Comparison of ENCODE assay signal across 33 cellular contexts in genomic region chr12:54868690-54869089, GRCh38.
"Had no signal": no experiment of that assay in that cellular context is flagged by ENCODE, and none has a peak within 500 bp of the region (broad histone marks: within the 10 kb centered on the region; RNA-seq: fewer than 3 reads in every experiment).

No MANE protein-coding gene starts in this region.

- DNase-seq: Karpas-422, Kasumi-1, MG63, MM.1S, MV-4-11, NCI-H1048, NCI-H1092, NCI-H1092 treated with DMSO at 0.1 percent for 48 hours, NCI-H1105, NCI-H1105 treated with DMSO at 0.1 percent for 48 hours, NCI-H1417, NCI-H1417 treated with DMSO at 0.1 percent for 48 hours, NCI-H1436, NCI-H1436 treated with DMSO at 0.1 percent for 48 hours, NCI-H146, NCI-H1694, NCI-H1694 treated with DMSO at 0.1 percent for 48 hours, NCI-H187, NCI-H187 treated with DMSO at 0.1 percent for 48 hours, NCI-H1930, NCI-H2029, NCI-H2029 treated with DMSO at 0.1 percent for 48 hours, NCI-H2081, NCI-H2081 treated with DMSO at 0.1 percent for 48 hours, NCI-H2107, NCI-H2171, NCI-H2171 treated with DMSO at 0.1 percent for 48 hours, NCI-H2227 treated with DMSO at 0.1 percent for 48 hours, NCI-H226, NCI-H345, NCI-H446, NCI-H446 treated with DMSO at 0.1 percent for 48 hours, NCI-H510A had no signal
